In genomic region chr10:17456032-17456548, GRCh38 we compare ENCODE assay signal across 22 cellular contexts. TPM values are rescaled to one million over a fixed set of nuclear protein-coding genes. Genes with fewer than 3 reads are reported as not detected.
DNase-seq lines count a peak whose midpoint lies in the region; ATAC-seq and TF ChIP-seq lines count a peak whose summit lies in the region.
"Had no signal": no experiment of that assay in that cellular context is flagged by ENCODE, and none has a peak within 500 bp of the region (broad histone marks: within the 10 kb centered on the region; RNA-seq: fewer than 3 reads in every experiment).

No MANE protein-coding gene starts in this region.

- H3K4me3 ChIP-seq in left ventricle myocardium inferior: no peak overlapping the region
- peak overlapping the region; percentile 81 for H3K4me3 ChIP-seq in CD4-positive, CD25-positive, alpha-beta regulatory T cell (ENCODE audit: low read depth, low read length)
- H3K4me3 ChIP-seq in trophoblast cell (ENCODE audit: low read depth, low read length): no peak overlapping the region
- H3K4me3 ChIP-seq: BLaER1 had no signal

- H3K4me2 ChIP-seq in trophoblast cell (ENCODE audit: low read length): no peak overlapping the region
- H3K4me2 ChIP-seq: BLaER1 had no signal

- H3K18ac ChIP-seq in trophoblast cell (ENCODE audit: low read length): no peak overlapping the region

- no peak overlapping the region for H2AFZ ChIP-seq in trophoblast cell (ENCODE audit: insufficient read depth, low read length, poor library complexity)

- peaks cover 0 to 3% (median 0%) of the 10 kb centered on the region in 7 donors for H3K9me3 Mint-ChIP-seq in CD4-positive, CD25-positive, alpha-beta regulatory T cell
- no peaks in the 10 kb centered on the region for H3K9me3 Mint-ChIP-seq in immature natural killer cell
- H3K9me3 Mint-ChIP-seq: CD4-positive, alpha-beta T cell; CD8-positive, alpha-beta T cell had no signal

- peak overlapping the region in 1 of 3 donors; percentile 20 for H3K27ac Mint-ChIP-seq in CD4-positive, CD25-positive, alpha-beta regulatory T cell
- H3K27ac Mint-ChIP-seq in T-helper 17 cell (no peak overlapping the region), immature natural killer cell (peak overlapping the region in 5 of 6 donors; percentile 89 to 95 (median 91))
- H3K27ac Mint-ChIP-seq: CD14-positive monocyte; CD4-positive, alpha-beta T cell; CD8-positive, alpha-beta T cell had no signal

- H3K4me3 Mint-ChIP-seq in CD4-positive, CD25-positive, alpha-beta regulatory T cell: peak overlapping the region in 3 of 4 donors; percentile 36 to 95 (median 78)
- H3K4me3 Mint-ChIP-seq in T-helper 17 cell: peak overlapping the region; percentile 19
- peak overlapping the region; percentile 8 to 95 (median 27) for H3K4me3 Mint-ChIP-seq in immature natural killer cell

- no CpG with 5 or more reads among the region's 2 CpGs for WGBS in trophoblast cell (ENCODE audit: extremely low coverage, insufficient coverage, insufficient read length)

- H3K9ac ChIP-seq in trophoblast cell (ENCODE audit: low read length): no peak overlapping the region
- H3K9ac ChIP-seq: BLaER1 had no signal

- no peak overlapping the region for H2BK12ac ChIP-seq in trophoblast cell (ENCODE audit: low read length)

- no peak for DNase-seq in left ventricle myocardium inferior
- no peak for DNase-seq in Right ventricle myocardium superior
- DNase-seq in CD4-positive, CD25-positive, alpha-beta regulatory T cell: no peak
- no peak for DNase-seq in T-helper 17 cell
- DNase-seq in immature natural killer cell: no peak
- DNase-seq in NCI-H446 treated with DMSO at 0.1 percent for 48 hours (lab: John Stamatoyannopoulos, UW): no peak
- DNase-seq in trophoblast cell: no peak
- DNase-seq: 8988T; ACHN; BE2C; C1 segment of cervical spinal cord; Caco-2; Calu3; CD4-positive, alpha-beta T cell; CD8-positive, alpha-beta T cell; DMS79 treated with DMSO at 0.1 percent for 48 hours; GF-D8 had no signal

- H4K12ac ChIP-seq in trophoblast cell (ENCODE audit: low read depth, low read length): no peak overlapping the region

- H3K27ac ChIP-seq in left ventricle myocardium inferior (replicated peaks): peak overlapping the region; percentile 89
- H3K27ac ChIP-seq in CD4-positive, CD25-positive, alpha-beta regulatory T cell (ENCODE audit: insufficient read depth, low read length, poor library complexity, severe bottlenecking): peak overlapping the region; percentile 19
- H3K27ac ChIP-seq in trophoblast cell (ENCODE audit: low read depth, low read length): no peak overlapping the region
- H3K27ac ChIP-seq: BLaER1 had no signal

- H3K14ac ChIP-seq in trophoblast cell (ENCODE audit: low read length): no peak overlapping the region

- H3K4me1 Mint-ChIP-seq in CD4-positive, CD25-positive, alpha-beta regulatory T cell: peaks cover 9 to 43% (median 25%) of the 10 kb centered on the region in 4 donors
- peaks cover 17% of the 10 kb centered on the region for H3K4me1 Mint-ChIP-seq in T-helper 17 cell
- H3K4me1 Mint-ChIP-seq in immature natural killer cell: peaks cover 37 to 42% of the 10 kb centered on the region in 2 donors

- no peak overlapping the region for H3K4ac ChIP-seq in trophoblast cell (ENCODE audit: low read depth, low read length)

- H3K4me1 ChIP-seq in left ventricle myocardium inferior (peaks cover 13% of the 10 kb centered on the region), trophoblast cell (ENCODE audit: control insufficient read depth in 1 of 2, insufficient read depth in 2 of 2, low read length in 2 of 2) (peaks cover 5 to 8% of the 10 kb centered on the region in 2 experiments)
- peaks cover 29% of the 10 kb centered on the region for H3K4me1 ChIP-seq in CD4-positive, CD25-positive, alpha-beta regulatory T cell (ENCODE audit: control insufficient read depth, insufficient read depth, low read length, poor library complexity, severe bottlenecking)
- H3K4me1 ChIP-seq: BE2C had no signal

- ATAC-seq in Right ventricle myocardium superior (ENCODE audit: poor library complexity) (no peak), T-helper 17 cell (no peak), HG03135 (IDR thresholded peaks at IDR 0.05; ENCODE audit: unreplicated experiment) (no peak)
- no peak for ATAC-seq in CD4-positive, CD25-positive, alpha-beta regulatory T cell (ENCODE audit: low read depth in 2 of 2)
- ATAC-seq: CD8-positive, alpha-beta T cell had no signal

- H2AK5ac ChIP-seq in trophoblast cell (ENCODE audit: low read length): no peak overlapping the region

- no peaks in the 10 kb centered on the region for H3K79me1 ChIP-seq in trophoblast cell (ENCODE audit: low read length)

- no peaks in the 10 kb centered on the region for H3K36me3 ChIP-seq in left ventricle myocardium inferior
- H3K36me3 ChIP-seq in CD4-positive, CD25-positive, alpha-beta regulatory T cell (ENCODE audit: control insufficient read depth, insufficient read depth, low read length): no peaks in the 10 kb centered on the region
- H3K36me3 ChIP-seq in trophoblast cell (ENCODE audit: control insufficient read depth in 1 of 2, insufficient read depth in 2 of 2, low read length in 2 of 2): no peaks in the 10 kb centered on the region
- H3K36me3 ChIP-seq: BE2C, BLaER1 had no signal

- no peaks in the 10 kb centered on the region for H3K36me3 Mint-ChIP-seq in CD4-positive, CD25-positive, alpha-beta regulatory T cell
- H3K36me3 Mint-ChIP-seq in T-helper 17 cell (ENCODE audit: low read depth) (peaks cover 3% of the 10 kb centered on the region), immature natural killer cell (peaks cover under 1 to 5% (median under 1%) of the 10 kb centered on the region in 3 donors)
- H3K36me3 Mint-ChIP-seq: CD8-positive, alpha-beta T cell had no signal

- intact Hi-C loops in left ventricle myocardium inferior (cut with micrococcal nuclease): no loop called here
- intact Hi-C loops in Right ventricle myocardium superior (cut with DNase I): no loop called here

- H3K79me2 ChIP-seq in trophoblast cell (ENCODE audit: control insufficient read depth, insufficient read depth, low read length, poor library complexity): no peaks in the 10 kb centered on the region

- no peak overlapping the region for H3K23ac ChIP-seq in trophoblast cell (ENCODE audit: low read length)

- no peak for TF ChIP-seq CTCF in left ventricle myocardium inferior (IDR thresholded peaks at IDR 0.05; ENCODE audit: borderline replicate concordance)

- no peak overlapping the region for H2BK120ac ChIP-seq in trophoblast cell (ENCODE audit: insufficient read depth, low read length, poor library complexity)

- H3K27me3 Mint-ChIP-seq in CD4-positive, CD25-positive, alpha-beta regulatory T cell: peaks cover 12% of the 10 kb centered on the region
- peaks cover 8% of the 10 kb centered on the region for H3K27me3 Mint-ChIP-seq in T-helper 17 cell
- peaks cover 8 to 14% (median 12%) of the 10 kb centered on the region in 3 donors for H3K27me3 Mint-ChIP-seq in immature natural killer cell (ENCODE audit: low read depth in 3 of 3)

- peaks cover 6% of the 10 kb centered on the region for H3K9me3 ChIP-seq in left ventricle myocardium inferior (replicated peaks)
- H3K9me3 ChIP-seq in CD4-positive, CD25-positive, alpha-beta regulatory T cell (ENCODE audit: control insufficient read depth in 2 of 2, low read length in 2 of 2): no peaks in the 10 kb centered on the region
- no peaks in the 10 kb centered on the region for H3K9me3 ChIP-seq in T-helper 17 cell (ENCODE audit: control insufficient read depth, low read length, poor library complexity, severe bottlenecking)
- H3K9me3 ChIP-seq in trophoblast cell (ENCODE audit: insufficient read depth, low read depth, low read length): peaks cover 4% of the 10 kb centered on the region
- H3K9me3 ChIP-seq: BE2C, Caco-2 had no signal

- H4K91ac ChIP-seq in trophoblast cell (ENCODE audit: low read depth, low read length): no peak overlapping the region

- no peak overlapping the region for H2BK5ac ChIP-seq in trophoblast cell (ENCODE audit: low read depth, low read length, poor library complexity)

- H4K8ac ChIP-seq in trophoblast cell (ENCODE audit: low read depth, low read length): no peak overlapping the region

- H3K27me3 ChIP-seq in left ventricle myocardium inferior (ENCODE audit: low read depth) (peaks cover 41% of the 10 kb centered on the region), trophoblast cell (ENCODE audit: insufficient read depth, low read length) (peaks cover 32% of the 10 kb centered on the region)
- no peaks in the 10 kb centered on the region for H3K27me3 ChIP-seq in CD4-positive, CD25-positive, alpha-beta regulatory T cell (ENCODE audit: control insufficient read depth, insufficient read depth, low read length)

RNA-seq across cellular contexts. Expression of gene ST8SIA6, which starts 1.7 kb away (rescaled TPM):
- total RNA-seq in left ventricle myocardium inferior (10.1 TPM), Right ventricle myocardium superior (6.3 TPM), T-helper 17 cell (1 to 10 TPM in 1 of 2 donors, under 1 TPM in 1; 0.72 to 4.1 TPM)
- 10.8 TPM for total RNA-seq in CD4-positive, CD25-positive, alpha-beta regulatory T cell
- polyA plus RNA-seq in CD4-positive, CD25-positive, alpha-beta regulatory T cell: 1 to 10 TPM; 5.6 to 9.3 (median 8.2) TPM
- 10 to 100 TPM in 2 of 3 donors, 1 to 10 TPM in 1; 2.1 to 19.0 (median 16.4) TPM for polyA plus RNA-seq in immature natural killer cell
- 0.07 and 0.11 TPM in 2 replicates for polyA plus RNA-seq in trophoblast cell (2013)
- total RNA-seq: A673 had no signal
- polyA plus RNA-seq: AG04450 had no signal

Comparison
In these comparisons a context has a peak if more than half of its experiments do, and no peak if none do; other contexts are left out.
1. H3K4me3 Mint-ChIP-seq: peak in every context shown above with its lines; median percentile 78 in CD4-positive, CD25-positive, alpha-beta regulatory T cell; 27 in immature natural killer cell; 19 in T-helper 17 cell.